1 cellular context compared by ENCODE assay signal in the genomic region with DNA sequence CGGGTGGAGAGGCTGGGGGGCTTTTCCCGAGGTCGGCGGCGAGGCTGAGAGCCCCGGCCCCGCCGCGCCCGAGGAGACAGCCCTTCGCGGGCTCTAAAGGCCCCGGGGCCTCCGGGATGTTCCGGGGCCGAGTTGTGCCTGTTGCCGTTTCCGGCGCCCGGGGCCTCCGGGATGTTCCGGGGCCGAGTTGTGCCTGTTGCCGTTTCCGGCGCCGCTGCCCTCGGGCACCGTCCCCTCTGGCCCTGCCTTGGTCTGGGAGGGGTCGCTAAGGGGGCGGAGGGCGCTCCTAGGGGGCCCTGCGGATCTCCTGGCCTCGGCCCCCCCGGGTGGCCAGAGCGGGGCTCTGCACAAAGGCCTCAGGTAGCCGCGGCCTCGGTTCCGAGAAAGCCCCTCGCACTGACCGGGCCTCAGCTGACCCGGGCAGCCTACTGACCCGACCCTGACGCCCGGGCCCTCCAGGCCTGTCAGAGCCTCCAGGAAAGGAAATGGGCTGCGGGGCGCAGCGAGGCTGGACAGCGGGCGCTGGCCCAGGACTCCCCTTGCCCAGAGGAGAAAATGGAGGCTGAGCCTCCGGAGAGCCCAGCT.
A peak's percentile ranks its signal among the peaks of the same experiment; 100 is the strongest.
TF ChIP-seq lines count a peak whose summit lies in the region.

No MANE protein-coding gene starts in this region.

TF ChIP-seq in K562, 482 proteins besides CTCF, POLR2A, EP300 and RAD21 (continued from another document and continues in another):
- TF ChIP-seq, protein P1, sequence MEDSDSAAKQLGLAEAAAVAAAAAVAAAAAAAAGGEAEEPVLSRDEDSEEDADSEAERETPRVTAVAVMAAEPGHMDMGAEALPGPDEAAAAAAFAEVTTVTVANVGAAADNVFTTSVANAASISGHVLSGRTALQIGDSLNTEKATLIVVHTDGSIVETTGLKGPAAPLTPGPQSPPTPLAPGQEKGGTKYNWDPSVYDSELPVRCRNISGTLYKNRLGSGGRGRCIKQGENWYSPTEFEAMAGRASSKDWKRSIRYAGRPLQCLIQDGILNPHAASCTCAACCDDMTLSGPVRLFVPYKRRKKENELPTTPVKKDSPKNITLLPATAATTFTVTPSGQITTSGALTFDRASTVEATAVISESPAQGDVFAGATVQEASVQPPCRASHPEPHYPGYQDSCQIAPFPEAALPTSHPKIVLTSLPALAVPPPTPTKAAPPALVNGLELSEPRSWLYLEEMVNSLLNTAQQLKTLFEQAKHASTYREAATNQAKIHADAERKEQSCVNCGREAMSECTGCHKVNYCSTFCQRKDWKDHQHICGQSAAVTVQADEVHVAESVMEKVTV (CRISPR knock-in tag; IDR thresholded peaks at IDR 0.05): no peak
- TF ChIP-seq CBX3 (IDR thresholded peaks at IDR 0.05; ENCODE audit: borderline replicate concordance in 1 of 2, low read length in 2 of 2): no peak
- TF ChIP-seq FOXO4 (CRISPR knock-in tag; IDR thresholded peaks at IDR 0.05): no peak
- no peak for TF ChIP-seq NCOA6 (IDR thresholded peaks at IDR 0.05)
- no peak for TF ChIP-seq BCL6 (CRISPR knock-in tag; IDR thresholded peaks at IDR 0.05)
- no peak for TF ChIP-seq ARHGAP35 (IDR thresholded peaks at IDR 0.05; ENCODE audit: partially characterized antibody)
- TF ChIP-seq GTF2A2 (tag; IDR thresholded peaks at IDR 0.05): no peak
- TF ChIP-seq, protein P2, sequence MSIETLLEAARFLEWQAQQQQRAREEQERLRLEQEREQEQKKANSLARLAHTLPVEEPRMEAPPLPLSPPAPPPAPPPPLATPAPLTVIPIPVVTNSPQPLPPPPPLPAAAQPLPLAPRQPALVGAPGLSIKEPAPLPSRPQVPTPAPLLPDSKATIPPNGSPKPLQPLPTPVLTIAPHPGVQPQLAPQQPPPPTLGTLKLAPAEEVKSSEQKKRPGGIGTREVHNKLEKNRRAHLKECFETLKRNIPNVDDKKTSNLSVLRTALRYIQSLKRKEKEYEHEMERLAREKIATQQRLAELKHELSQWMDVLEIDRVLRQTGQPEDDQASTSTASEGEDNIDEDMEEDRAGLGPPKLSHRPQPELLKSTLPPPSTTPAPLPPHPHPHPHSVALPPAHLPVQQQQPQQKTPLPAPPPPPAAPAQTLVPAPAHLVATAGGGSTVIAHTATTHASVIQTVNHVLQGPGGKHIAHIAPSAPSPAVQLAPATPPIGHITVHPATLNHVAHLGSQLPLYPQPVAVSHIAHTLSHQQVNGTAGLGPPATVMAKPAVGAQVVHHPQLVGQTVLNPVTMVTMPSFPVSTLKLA (conservative IDR thresholded peaks at IDR 0.05): no peak
- no peak for TF ChIP-seq KDM5B (IDR thresholded peaks at IDR 0.05; ENCODE audit: insufficient replicate concordance, low read depth, low read length)
- peak; percentile 36 for TF ChIP-seq PCBP1 (IDR thresholded peaks at IDR 0.05; ENCODE audit: low read depth, low read length, poor library complexity, severe bottlenecking)
- no peak for TF ChIP-seq FOXJ2 (tag; IDR thresholded peaks at IDR 0.05)
- TF ChIP-seq CBFA2T2 (conservative IDR thresholded peaks at IDR 0.05): no peak
- TF ChIP-seq SMARCB1 (IDR thresholded peaks at IDR 0.05; ENCODE audit: insufficient read length, low read depth): no peak
- TF ChIP-seq PKNOX1 (IDR thresholded peaks at IDR 0.05): no peak
- 0 out of 2 replicates have a peak, but pooled peaks have one; percentile 4 for TF ChIP-seq ATF7 (IDR thresholded peaks at IDR 0.05)
- TF ChIP-seq MTF1 (CRISPR knock-in tag; IDR thresholded peaks at IDR 0.05; ENCODE audit: borderline replicate concordance): no peak
- TF ChIP-seq SIX5 (IDR thresholded peaks at IDR 0.05; ENCODE audit: borderline replicate concordance in 1 of 2, insufficient read depth in 1 of 2, low read depth in 1 of 2, low read length in 2 of 2): no peak
- no peak for TF ChIP-seq ZNF431 (CRISPR knock-in tag; IDR thresholded peaks at IDR 0.05)
- no peak for TF ChIP-seq L3MBTL2 (IDR thresholded peaks at IDR 0.05)
- TF ChIP-seq POLR3G (IDR thresholded peaks at IDR 0.05; ENCODE audit: extremely low read depth, insufficient read length, insufficient replicate concordance): no peak
- no peak for TF ChIP-seq POLR2H (tag; IDR thresholded peaks at IDR 0.05; ENCODE audit: low read depth)
- no peak for TF ChIP-seq LARP7 (IDR thresholded peaks at IDR 0.05)
- no peak for TF ChIP-seq BRD4 (IDR thresholded peaks at IDR 0.05)
- TF ChIP-seq REST (CRISPR knock-in tag; IDR thresholded peaks at IDR 0.05; ENCODE audit: low read depth): no peak
- no peak for TF ChIP-seq ZC3H4 (CRISPR knock-in tag; IDR thresholded peaks at IDR 0.05; ENCODE audit: borderline replicate concordance)
- no peak for TF ChIP-seq PML (IDR thresholded peaks at IDR 0.05; ENCODE audit: low read length)
- TF ChIP-seq FOXP1 (CRISPR knock-in tag; IDR thresholded peaks at IDR 0.05): no peak
- TF ChIP-seq, protein P3, sequence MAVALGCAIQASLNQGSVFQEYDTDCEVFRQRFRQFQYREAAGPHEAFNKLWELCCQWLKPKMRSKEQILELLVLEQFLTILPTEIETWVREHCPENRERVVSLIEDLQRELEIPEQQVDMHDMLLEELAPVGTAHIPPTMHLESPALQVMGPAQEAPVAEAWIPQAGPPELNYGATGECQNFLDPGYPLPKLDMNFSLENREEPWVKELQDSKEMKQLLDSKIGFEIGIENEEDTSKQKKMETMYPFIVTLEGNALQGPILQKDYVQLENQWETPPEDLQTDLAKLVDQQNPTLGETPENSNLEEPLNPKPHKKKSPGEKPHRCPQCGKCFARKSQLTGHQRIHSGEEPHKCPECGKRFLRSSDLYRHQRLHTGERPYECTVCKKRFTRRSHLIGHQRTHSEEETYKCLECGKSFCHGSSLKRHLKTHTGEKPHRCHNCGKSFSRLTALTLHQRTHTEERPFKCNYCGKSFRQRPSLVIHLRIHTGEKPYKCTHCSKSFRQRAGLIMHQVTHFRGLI (CRISPR knock-in tag; IDR thresholded peaks at IDR 0.05): no peak
- TF ChIP-seq ETV5 (CRISPR knock-in tag; IDR thresholded peaks at IDR 0.05; ENCODE audit: low read depth): peak; percentile 10; the same call in 1 of the 2 replicates
- TF ChIP-seq, protein P4, sequence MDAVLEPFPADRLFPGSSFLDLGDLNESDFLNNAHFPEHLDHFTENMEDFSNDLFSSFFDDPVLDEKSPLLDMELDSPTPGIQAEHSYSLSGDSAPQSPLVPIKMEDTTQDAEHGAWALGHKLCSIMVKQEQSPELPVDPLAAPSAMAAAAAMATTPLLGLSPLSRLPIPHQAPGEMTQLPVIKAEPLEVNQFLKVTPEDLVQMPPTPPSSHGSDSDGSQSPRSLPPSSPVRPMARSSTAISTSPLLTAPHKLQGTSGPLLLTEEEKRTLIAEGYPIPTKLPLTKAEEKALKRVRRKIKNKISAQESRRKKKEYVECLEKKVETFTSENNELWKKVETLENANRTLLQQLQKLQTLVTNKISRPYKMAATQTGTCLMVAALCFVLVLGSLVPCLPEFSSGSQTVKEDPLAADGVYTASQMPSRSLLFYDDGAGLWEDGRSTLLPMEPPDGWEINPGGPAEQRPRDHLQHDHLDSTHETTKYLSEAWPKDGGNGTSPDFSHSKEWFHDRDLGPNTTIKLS (IDR thresholded peaks at IDR 0.05; ENCODE audit: borderline replicate concordance, low read depth): no peak
- no peak for TF ChIP-seq GATAD2A (IDR thresholded peaks at IDR 0.05)
- no peak for TF ChIP-seq ZHX1 (conservative IDR thresholded peaks at IDR 0.05; ENCODE audit: low read length)
- no peak for TF ChIP-seq ZNF584 (CRISPR knock-in tag; IDR thresholded peaks at IDR 0.05; ENCODE audit: low read depth)
- TF ChIP-seq ZNF134 (CRISPR knock-in tag; conservative IDR thresholded peaks at IDR 0.05): no peak
- no peak for TF ChIP-seq CXXC5 (CRISPR knock-in tag; IDR thresholded peaks at IDR 0.05)
- TF ChIP-seq, protein P5, sequence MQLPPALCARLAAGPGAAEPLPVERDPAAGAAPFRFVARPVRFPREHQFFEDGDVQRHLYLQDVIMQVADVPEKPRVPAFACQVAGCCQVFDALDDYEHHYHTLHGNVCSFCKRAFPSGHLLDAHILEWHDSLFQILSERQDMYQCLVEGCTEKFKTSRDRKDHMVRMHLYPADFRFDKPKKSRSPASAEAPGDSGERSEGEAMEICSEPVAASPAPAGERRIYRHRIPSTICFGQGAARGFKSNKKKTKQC (CRISPR knock-in tag; IDR thresholded peaks at IDR 0.05): no peak
- TF ChIP-seq MYC (IDR thresholded peaks at IDR 0.05; ENCODE audit: low read depth, low read length): no peak
- TF ChIP-seq MYC (CRISPR knock-in tag; IDR thresholded peaks at IDR 0.05; ENCODE audit: borderline replicate concordance, low read depth): no peak
- no peak for TF ChIP-seq ZKSCAN3 (CRISPR knock-in tag; IDR thresholded peaks at IDR 0.05)
- peak; percentile 8; the same call in 1 of the 2 replicates for TF ChIP-seq VEZF1 (CRISPR knock-in tag; IDR thresholded peaks at IDR 0.05)
